In the genomic region with DNA sequence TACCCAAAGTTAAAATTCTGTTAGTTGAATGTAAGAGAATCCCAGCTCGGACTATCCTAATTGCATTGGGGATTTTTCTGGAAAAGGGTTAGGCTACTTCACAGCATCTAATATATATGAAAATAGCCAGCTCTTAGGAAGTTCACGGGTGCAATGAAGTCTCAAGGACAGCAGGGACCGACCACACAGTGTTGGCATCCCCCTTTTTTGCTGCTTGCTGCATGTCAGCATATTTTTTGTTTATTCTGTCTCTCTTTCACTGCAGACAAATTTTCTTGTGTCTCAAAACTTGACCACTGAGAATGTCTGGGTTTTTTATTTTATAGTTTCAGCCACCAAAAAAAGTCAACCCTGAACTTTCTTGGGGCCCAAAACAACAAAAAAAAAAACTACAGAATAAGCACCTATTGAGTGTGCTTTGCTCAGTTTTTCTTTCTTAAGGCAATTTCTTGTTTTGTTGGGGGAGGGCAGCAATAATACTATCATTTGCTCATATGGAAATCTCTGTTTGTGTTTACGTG, we compare ENCODE assay signal across 35 cellular contexts.
"Had no signal": no experiment of that assay in that cellular context is flagged by ENCODE, and none has a peak within 500 bp of the region (broad histone marks: within the 10 kb centered on the region; RNA-seq: fewer than 3 reads in every experiment).

No MANE protein-coding gene starts in this region.

- H3K27me3 ChIP-seq: MG63 had no signal

- H3K4me3 ChIP-seq: MG63 had no signal

- DNase-seq: Karpas-422, Kasumi-1, MG63, MV-4-11, NCI-H1048, NCI-H1092, NCI-H1092 treated with DMSO at 0.1 percent for 48 hours, NCI-H1105, NCI-H1105 treated with DMSO at 0.1 percent for 48 hours, NCI-H1417, NCI-H1417 treated with DMSO at 0.1 percent for 48 hours, NCI-H1436, NCI-H1436 treated with DMSO at 0.1 percent for 48 hours, NCI-H146, NCI-H1694, NCI-H1694 treated with DMSO at 0.1 percent for 48 hours, NCI-H187, NCI-H187 treated with DMSO at 0.1 percent for 48 hours, NCI-H1930, NCI-H2029, NCI-H2029 treated with DMSO at 0.1 percent for 48 hours, NCI-H2081, NCI-H2081 treated with DMSO at 0.1 percent for 48 hours, NCI-H2107, NCI-H2171, NCI-H2171 treated with DMSO at 0.1 percent for 48 hours, NCI-H2227 treated with DMSO at 0.1 percent for 48 hours, NCI-H226, NCI-H345, NCI-H446, NCI-H446 treated with DMSO at 0.1 percent for 48 hours, NCI-H510A, NCI-H510A treated with DMSO at 0.1 percent for 48 hours, NCI-H524, NCI-H524 treated with DMSO at 0.1 percent for 48 hours had no signal

- H3K36me3 ChIP-seq: MG63 had no signal

- H3K9me3 ChIP-seq: MG63 had no signal
